Comparison of ENCODE assay signal across 1 cellular context in the genomic region with DNA sequence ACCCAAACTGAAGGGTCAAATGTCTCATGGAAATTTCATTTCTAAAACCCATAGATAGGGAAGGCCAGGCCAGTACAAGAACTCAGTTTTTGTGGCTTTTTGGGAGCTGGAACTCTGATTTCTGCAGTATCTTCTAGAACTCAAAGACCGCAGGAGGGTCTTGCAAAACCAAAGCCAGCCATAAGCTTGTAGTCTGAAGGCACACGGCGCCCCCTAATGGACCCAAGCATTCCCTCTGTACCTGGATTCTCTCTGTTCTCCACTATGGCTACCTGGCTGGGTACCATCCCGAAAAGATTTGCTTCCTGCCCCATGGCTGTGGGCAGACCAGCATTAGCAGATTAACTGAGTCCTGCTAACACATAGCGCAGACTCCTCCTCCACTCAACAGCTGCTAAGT.
TF ChIP-seq lines count a peak whose summit lies in the region.

No MANE protein-coding gene starts in this region.

TF ChIP-seq in K562, 482 proteins besides CTCF, POLR2A, EP300 and RAD21 (continued from another document):
- TF ChIP-seq, protein P1, sequence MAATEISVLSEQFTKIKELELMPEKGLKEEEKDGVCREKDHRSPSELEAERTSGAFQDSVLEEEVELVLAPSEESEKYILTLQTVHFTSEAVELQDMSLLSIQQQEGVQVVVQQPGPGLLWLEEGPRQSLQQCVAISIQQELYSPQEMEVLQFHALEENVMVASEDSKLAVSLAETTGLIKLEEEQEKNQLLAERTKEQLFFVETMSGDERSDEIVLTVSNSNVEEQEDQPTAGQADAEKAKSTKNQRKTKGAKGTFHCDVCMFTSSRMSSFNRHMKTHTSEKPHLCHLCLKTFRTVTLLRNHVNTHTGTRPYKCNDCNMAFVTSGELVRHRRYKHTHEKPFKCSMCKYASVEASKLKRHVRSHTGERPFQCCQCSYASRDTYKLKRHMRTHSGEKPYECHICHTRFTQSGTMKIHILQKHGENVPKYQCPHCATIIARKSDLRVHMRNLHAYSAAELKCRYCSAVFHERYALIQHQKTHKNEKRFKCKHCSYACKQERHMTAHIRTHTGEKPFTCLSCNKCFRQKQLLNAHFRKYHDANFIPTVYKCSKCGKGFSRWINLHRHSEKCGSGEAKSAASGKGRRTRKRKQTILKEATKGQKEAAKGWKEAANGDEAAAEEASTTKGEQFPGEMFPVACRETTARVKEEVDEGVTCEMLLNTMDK (IDR thresholded peaks at IDR 0.05; ENCODE audit: borderline replicate concordance, insufficient read depth, low read depth, low read length, poor library complexity, severe bottlenecking) = peak; percentile 61
- TF ChIP-seq CEBPB (tag; IDR thresholded peaks at IDR 0.05) = peak; percentile 36; the same call in 1 of the 2 replicates
- TF ChIP-seq DIDO1 (tag; IDR thresholded peaks at IDR 0.05; ENCODE audit: low read depth) = no peak
- no peak for TF ChIP-seq NR1H2 (CRISPR knock-in tag; IDR thresholded peaks at IDR 0.05)
TF ChIP-seq in K562: peak in this region for 2.
